ENCODE assay signal across 18 cellular contexts in genomic region chr1:42385283-42385682, GRCh38. TPM values are rescaled to one million over a fixed set of nuclear protein-coding genes. Genes with fewer than 3 reads are reported as not detected.
DNase-seq lines count a peak whose midpoint lies in the region; ATAC-seq and TF ChIP-seq lines count a peak whose summit lies in the region.
"Had no signal": no experiment of that assay in that cellular context is flagged by ENCODE, and none has a peak within 500 bp of the region (broad histone marks: within the 10 kb centered on the region; RNA-seq: fewer than 3 reads in every experiment).

No MANE protein-coding gene starts in this region.

- TF ChIP-seq CTCF in PC-9 (conservative IDR thresholded peaks at IDR 0.05) (no peak), heart right ventricle (IDR thresholded peaks at IDR 0.05) (no peak), mesothelial cell of epicardium (IDR thresholded peaks at IDR 0.05; ENCODE audit: unreplicated experiment) (no peak)

- no peaks in the 10 kb centered on the region for H3K9me2 ChIP-seq in PC-9 (ENCODE audit: insufficient read depth)

- H3K27ac ChIP-seq in PC-9 (peak overlapping the region; percentile 34), heart right ventricle (no peak overlapping the region)
- H3K27ac ChIP-seq: colonic mucosa, parathyroid adenoma, testis had no signal

- no peaks in the 10 kb centered on the region for H3K27me3 ChIP-seq in PC-9 (ENCODE audit: insufficient read depth, low read depth)
- peaks cover 0 to 50% (median 18%) of the 10 kb centered on the region in 7 donors for H3K27me3 ChIP-seq in heart right ventricle
- H3K27me3 ChIP-seq: testis had no signal

- H3K36me3 Mint-ChIP-seq in stimulated activated effector memory CD8-positive, alpha-beta T cell treated with anti-CD3 and anti-CD28 coated beads, Interleukin-12 subunit alpha, Interleukin-12 subunit beta, amount 100 ng/mL, for 72 hours = no peaks in the 10 kb centered on the region
- no peaks in the 10 kb centered on the region for H3K36me3 Mint-ChIP-seq in activated T-helper 2 cell treated with anti-CD3 and anti-CD28 coated beads, Interferon-gamma antibody, Interleukin-2, Interleukin-4, amounts not matched to agents 10 μg/mL and 5 μg/mL and 100 μg/mL, durations not matched to agents 14 hours and 24 hours and 36 hours (ENCODE audit: low read depth)
- no peaks in the 10 kb centered on the region for H3K36me3 Mint-ChIP-seq in mesothelial cell of epicardium

- no peaks in the 10 kb centered on the region for H3K9me3 ChIP-seq in PC-9 (ENCODE audit: insufficient read depth, low read depth)
- H3K9me3 ChIP-seq in heart right ventricle = no peaks in the 10 kb centered on the region
- H3K9me3 ChIP-seq: BLaER1 treated with 17β-estradiol and CSF1 and Interleukin-3, amounts not matched to agents 10 nM and 100 nM; colonic mucosa; testis had no signal

- H3K27ac Mint-ChIP-seq in stimulated activated effector memory CD8-positive, alpha-beta T cell treated with anti-CD3 and anti-CD28 coated beads, Interleukin-12 subunit alpha, Interleukin-12 subunit beta, amount 100 ng/mL, for 72 hours = no peak overlapping the region
- no peak overlapping the region for H3K27ac Mint-ChIP-seq in activated T-helper 2 cell treated with anti-CD3 and anti-CD28 coated beads, Interferon-gamma antibody, Interleukin-2, Interleukin-4, amounts not matched to agents 10 μg/mL and 5 μg/mL and 100 μg/mL, durations not matched to agents 14 hours and 24 hours and 36 hours
- H3K27ac Mint-ChIP-seq in mesothelial cell of epicardium = no peak overlapping the region

- H3K9me3 Mint-ChIP-seq in stimulated activated effector memory CD8-positive, alpha-beta T cell treated with anti-CD3 and anti-CD28 coated beads, Interleukin-12 subunit alpha, Interleukin-12 subunit beta, amount 100 ng/mL, for 72 hours = no peaks in the 10 kb centered on the region
- H3K9me3 Mint-ChIP-seq in activated T-helper 2 cell treated with anti-CD3 and anti-CD28 coated beads, Interferon-gamma antibody, Interleukin-2, Interleukin-4, amounts not matched to agents 10 μg/mL and 5 μg/mL and 100 μg/mL, durations not matched to agents 14 hours and 24 hours and 36 hours = no peaks in the 10 kb centered on the region
- H3K9me3 Mint-ChIP-seq in mesothelial cell of epicardium = no peaks in the 10 kb centered on the region

- peak; percentile 22 for DNase-seq in H4 (ENCODE audit: low spot score)
- no peak for DNase-seq in PC-9
- peak; percentile 31 for DNase-seq in fibroblast of peridontal ligament (ENCODE audit: extremely low read depth)
- DNase-seq in stimulated activated effector memory CD8-positive, alpha-beta T cell treated with anti-CD3 and anti-CD28 coated beads, Interleukin-12 subunit alpha, Interleukin-12 subunit beta, amount 100 ng/mL, for 72 hours (ENCODE audit: low spot score in 2 of 2) = no peak
- no peak for DNase-seq in activated T-helper 2 cell treated with anti-CD3 and anti-CD28 coated beads, Interferon-gamma antibody, Interleukin-2, Interleukin-4, amounts not matched to agents 10 μg/mL and 5 μg/mL and 100 μg/mL, durations not matched to agents 14 hours and 24 hours and 36 hours (ENCODE audit: low spot score)
- DNase-seq in heart right ventricle = no peak
- DNase-seq in mesothelial cell of epicardium (ENCODE audit: low spot score in 2 of 2, unreplicated experiment in 2 of 2) = no peak
- DNase-seq: activated gamma-delta T cell, anterior cingulate cortex, colonic mucosa, NCI-H1048, small intestine, T-helper 9 cell, testis had no signal

- H3K79me2 ChIP-seq in PC-9 (ENCODE audit: low read depth) = no peaks in the 10 kb centered on the region
- H3K79me2 ChIP-seq: parathyroid adenoma had no signal

- ATAC-seq in stimulated activated effector memory CD8-positive, alpha-beta T cell treated with anti-CD3 and anti-CD28 coated beads, Interleukin-12 subunit alpha, Interleukin-12 subunit beta, amount 100 ng/mL, for 72 hours = peak; percentile 17
- no peak for ATAC-seq in heart right ventricle
- ATAC-seq: Panc1 had no signal

- BruUV-seq in PC-9 (replicated peaks; lab: Mats Ljungman, UMichigan) = no TSS peak

- H3K4me2 ChIP-seq in PC-9 = peak overlapping the region; percentile 10; the same call in 1 of the 2 replicates
- H3K4me2 ChIP-seq: BLaER1 treated with 17β-estradiol and CSF1 and Interleukin-3, amounts not matched to agents 10 nM and 100 nM had no signal

- H3K4me3 Mint-ChIP-seq in stimulated activated effector memory CD8-positive, alpha-beta T cell treated with anti-CD3 and anti-CD28 coated beads, Interleukin-12 subunit alpha, Interleukin-12 subunit beta, amount 100 ng/mL, for 72 hours = no peak overlapping the region
- no peak overlapping the region for H3K4me3 Mint-ChIP-seq in activated T-helper 2 cell treated with anti-CD3 and anti-CD28 coated beads, Interferon-gamma antibody, Interleukin-2, Interleukin-4, amounts not matched to agents 10 μg/mL and 5 μg/mL and 100 μg/mL, durations not matched to agents 14 hours and 24 hours and 36 hours (ENCODE audit: low read depth)
- H3K4me3 Mint-ChIP-seq in mesothelial cell of epicardium = no peak overlapping the region

- H3K4me1 ChIP-seq in PC-9 (replicated peaks; ENCODE audit: insufficient read depth) = peaks cover 16% of the 10 kb centered on the region
- peaks cover 0 to 8% (median 6%) of the 10 kb centered on the region in 9 donors for H3K4me1 ChIP-seq in heart right ventricle
- H3K4me1 ChIP-seq: colonic mucosa, testis had no signal

- no peaks in the 10 kb centered on the region for H3K4me1 Mint-ChIP-seq in stimulated activated effector memory CD8-positive, alpha-beta T cell treated with anti-CD3 and anti-CD28 coated beads, Interleukin-12 subunit alpha, Interleukin-12 subunit beta, amount 100 ng/mL, for 72 hours
- H3K4me1 Mint-ChIP-seq in activated T-helper 2 cell treated with anti-CD3 and anti-CD28 coated beads, Interferon-gamma antibody, Interleukin-2, Interleukin-4, amounts not matched to agents 10 μg/mL and 5 μg/mL and 100 μg/mL, durations not matched to agents 14 hours and 24 hours and 36 hours (ENCODE audit: low read depth) = peaks cover 2% of the 10 kb centered on the region
- no peaks in the 10 kb centered on the region for H3K4me1 Mint-ChIP-seq in mesothelial cell of epicardium

- intact Hi-C loops in PC-9 (cut with micrococcal nuclease; ENCODE audit: unreplicated experiment) (no loop called here), heart right ventricle (cut with DNase I) (no loop called here)
- intact Hi-C loops in activated T-helper 2 cell treated with anti-CD3 and anti-CD28 coated beads, Interferon-gamma antibody, Interleukin-2, Interleukin-4, amounts not matched to agents 10 μg/mL and 5 μg/mL and 100 μg/mL, durations not matched to agents 14 hours and 24 hours and 36 hours (cut with micrococcal nuclease) = no loop called here

- H3K4me3 ChIP-seq in PC-9 = no peak overlapping the region
- H3K4me3 ChIP-seq in heart right ventricle = no peak overlapping the region
- H3K4me3 ChIP-seq: BLaER1 treated with 17β-estradiol and CSF1 and Interleukin-3, amounts not matched to agents 10 nM and 100 nM; colonic mucosa; testis had no signal

- H3K36me3 ChIP-seq in PC-9 (ENCODE audit: low read depth) (no peaks in the 10 kb centered on the region), heart right ventricle (no peaks in the 10 kb centered on the region)
- H3K36me3 ChIP-seq: BLaER1 treated with 17β-estradiol and CSF1 and Interleukin-3, amounts not matched to agents 10 nM and 100 nM; colonic mucosa had no signal

- H2AFZ ChIP-seq in PC-9 = peak overlapping the region; percentile 49; the same call in 1 of the 2 replicates
- H2AFZ ChIP-seq: parathyroid adenoma had no signal

- H3F3A ChIP-seq in PC-9 (ENCODE audit: insufficient read depth, low read depth) = no peaks in the 10 kb centered on the region

- no peaks in the 10 kb centered on the region for H4K20me1 ChIP-seq in PC-9 (ENCODE audit: insufficient read depth)
- H4K20me1 ChIP-seq: BLaER1 treated with 17β-estradiol and CSF1 and Interleukin-3, amounts not matched to agents 10 nM and 100 nM had no signal

- peaks cover 20% of the 10 kb centered on the region for H3K27me3 Mint-ChIP-seq in activated T-helper 2 cell treated with anti-CD3 and anti-CD28 coated beads, Interferon-gamma antibody, Interleukin-2, Interleukin-4, amounts not matched to agents 10 μg/mL and 5 μg/mL and 100 μg/mL, durations not matched to agents 14 hours and 24 hours and 36 hours (ENCODE audit: low read depth)
- peaks cover 46% of the 10 kb centered on the region for H3K27me3 Mint-ChIP-seq in mesothelial cell of epicardium (ENCODE audit: low read depth)

- POLR2A ChIA-PET in PC-9 (lab: Charles Lee; ENCODE audit: unreplicated experiment) = interaction anchor here (0.6 kb wide), 2 partner anchors 74 to 75 kb away, joined by 3 to 4 read pairs; no protein-coding TSS in a partner anchor

- WGBS in heart right ventricle, 2 donors = 16 to 41% methylated on average over 1 of the region's 1 CpG

- CTCF ChIA-PET in PC-9 (lab: Charles Lee) = no interaction called here

RNA-seq across cellular contexts. Expression of gene RIMKLA, which starts 4.7 kb away (rescaled TPM):
- 0.85 and 1.0 TPM in 2 replicates for total RNA-seq in H4 (2014; rRNA removed; shearing (Covaris generic))
- total RNA-seq in PC-9 (2021) = 0.35 and 0.48 TPM in 2 replicates
- 5.2 and 5.3 TPM in 2 replicates for total RNA-seq in activated T-helper 2 cell treated with anti-CD3 and anti-CD28 coated beads, Interferon-gamma antibody, Interleukin-2, Interleukin-4, amounts not matched to agents 10 μg/mL and 5 μg/mL and 100 μg/mL, durations not matched to agents 14 hours and 24 hours and 36 hours
- total RNA-seq in heart right ventricle = 10 to 100 TPM in 4 of 10 donors, 1 to 10 TPM in 6; 5.3 to 16.7 (median 8.6) TPM
- 1 to 10 TPM in 1 of 2 donors, under 1 TPM in 1; 0.80 to 1.0 TPM for polyA plus RNA-seq in heart right ventricle
- total RNA-seq in mesothelial cell of epicardium = 0.20 to 0.31 TPM (median 0.20 TPM) in 3 replicates
- total RNA-seq: endothelial cell of umbilical vein had no signal

RNA-seq across cellular contexts. Expression of gene FOXJ3, which starts 50.2 kb away (rescaled TPM):
- 25.7 and 31.7 TPM in 2 replicates for total RNA-seq in H4 (2014; rRNA removed; shearing (Covaris generic))
- total RNA-seq in PC-9 (2021) (46.7 and 60.4 TPM in 2 replicates), heart right ventricle (10 to 100 TPM; 34.2 to 50.0 (median 41.6) TPM), mesothelial cell of epicardium (79.7 to 82.2 TPM (median 81.6 TPM) in 3 replicates)
- total RNA-seq in activated T-helper 2 cell treated with anti-CD3 and anti-CD28 coated beads, Interferon-gamma antibody, Interleukin-2, Interleukin-4, amounts not matched to agents 10 μg/mL and 5 μg/mL and 100 μg/mL, durations not matched to agents 14 hours and 24 hours and 36 hours = 43.1 and 46.4 TPM in 2 replicates
- 10 to 100 TPM in 1 of 2 donors, 1 to 10 TPM in 1; 9.6 to 11.1 TPM for polyA plus RNA-seq in heart right ventricle

Comparison
In these comparisons a context has a peak if more than half of its experiments do, and no peak if none do; other contexts are left out.
1. DNase-seq: peak in H4 (single experiment) and fibroblast of peridontal ligament (single experiment); none in PC-9 (0 of 2), stimulated activated effector memory CD8-positive, alpha-beta T cell treated with anti-CD3 and anti-CD28 coated beads, Interleukin-12 subunit alpha, Interleukin-12 subunit beta, amount 100 ng/mL, for 72 hours (0 of 2), activated T-helper 2 cell treated with anti-CD3 and anti-CD28 coated beads, Interferon-gamma antibody, Interleukin-2, Interleukin-4, amounts not matched to agents 10 μg/mL and 5 μg/mL and 100 μg/mL, durations not matched to agents 14 hours and 24 hours and 36 hours (single experiment), heart right ventricle (0 of 2) and mesothelial cell of epicardium (0 of 2).